ENCODE assay signal across 27 cellular contexts in genomic region chr3:128339491-128340012, GRCh38.
"Had no signal": no experiment of that assay in that cellular context is flagged by ENCODE, and none has a peak within 500 bp of the region (broad histone marks: within the 10 kb centered on the region; RNA-seq: fewer than 3 reads in every experiment).

No MANE protein-coding gene starts in this region.

- DNase-seq: activated CD4-positive, alpha-beta T cell treated with anti-CD3 and anti-CD28 coated beads for 4 hours; activated CD4-positive, alpha-beta T cell treated with anti-CD3 and anti-CD28 coated beads, Interleukin-2, amount 50 U/mL, for 48 hours; activated CD4-positive, CD25-positive, alpha-beta regulatory T cell; activated CD8-positive, alpha-beta memory T cell treated with anti-CD3 and anti-CD28 coated beads, Interleukin-2, amount 50 U/mL, for 48 hours; activated naive CD4-positive, alpha-beta T cell treated with Interleukin-2 at 50 U/mL for 16 hours; activated naive CD8-positive, alpha-beta T cell treated with anti-CD3 and anti-CD28 coated beads, Interleukin-2, amount 10 ng/mL, durations not matched to agents 7 days and 5 days; activated T-cell treated with anti-CD3 and anti-CD28 coated beads, Interleukin-2, amount 50 U/mL, for 4 hours; amniotic stem cell; cerebellar nuclear complex; cortex of kidney; kidney; naive thymus-derived CD8-positive, alpha-beta T cell; right lobe of liver; stimulated activated CD4-positive, alpha-beta T cell treated with anti-CD3 and anti-CD28 coated beads, Interleukin-2, amount 100 ng/mL, for 48 hours; stimulated activated CD8-positive, alpha-beta memory T cell treated with anti-CD3 and anti-CD28 coated beads, Interleukin-4, amount 100 ng/mL, for 48 hours; stimulated activated naive B cell treated with anti-CD40 and anti-IgM and Interleukin-4, amounts not matched to agents 10 μg/mL and 1 μg/mL and 100 μg/mL, for 72 hours; T-cell; upper lobe of left lung had no signal

- H3K27ac Mint-ChIP-seq: activated naive CD8-positive, alpha-beta T cell treated with anti-CD3 and anti-CD28 coated beads, Interleukin-2, amount 10 ng/mL, durations not matched to agents 7 days and 5 days; activated T-helper 2 cell treated with anti-CD3 and anti-CD28 coated beads, Interferon-gamma antibody, Interleukin-2, Interleukin-4, amounts not matched to agents 10 μg/mL and 5 μg/mL and 100 μg/mL, durations not matched to agents 14 hours and 24 hours and 36 hours; stimulated activated naive B cell treated with anti-CD40 and anti-IgM and Interleukin-4, amounts not matched to agents 10 μg/mL and 1 μg/mL and 100 μg/mL, for 72 hours; T-cell; T-helper 2 cell treated with Interferon-gamma antibody and Interleukin-4, amounts not matched to agents 5 μg/mL and 100 μg/mL, for 36 hours had no signal

- ATAC-seq: activated T-cell treated with anti-CD3 and anti-CD28 coated beads, Interleukin-2, amount 50 U/mL, for 4 hours; left lobe of liver; naive thymus-derived CD8-positive, alpha-beta T cell; right lobe of liver; stimulated activated naive B cell treated with anti-CD40 and anti-IgM and Interleukin-4, amounts not matched to agents 10 μg/mL and 1 μg/mL and 100 μg/mL, for 72 hours; T-cell had no signal

- H3K9me3 Mint-ChIP-seq: activated naive CD8-positive, alpha-beta T cell treated with anti-CD3 and anti-CD28 coated beads, Interleukin-2, amount 10 ng/mL, durations not matched to agents 7 days and 5 days; activated T-cell treated with anti-CD3 and anti-CD28 coated beads, Interleukin-2, amount 50 U/mL, for 4 hours; activated T-helper 2 cell treated with anti-CD3 and anti-CD28 coated beads, Interferon-gamma antibody, Interleukin-2, Interleukin-4, amounts not matched to agents 10 μg/mL and 5 μg/mL and 100 μg/mL, durations not matched to agents 14 hours and 24 hours and 36 hours; naive thymus-derived CD8-positive, alpha-beta T cell; stimulated activated naive B cell treated with anti-CD40 and anti-IgM and Interleukin-4, amounts not matched to agents 10 μg/mL and 1 μg/mL and 100 μg/mL, for 72 hours; T-cell; T-helper 2 cell treated with Interferon-gamma antibody and Interleukin-4, amounts not matched to agents 5 μg/mL and 100 μg/mL, for 36 hours had no signal

- H3K4me3 Mint-ChIP-seq: activated naive CD8-positive, alpha-beta T cell treated with anti-CD3 and anti-CD28 coated beads, Interleukin-2, amount 10 ng/mL, durations not matched to agents 7 days and 5 days; activated T-cell treated with anti-CD3 and anti-CD28 coated beads, Interleukin-2, amount 50 U/mL, for 4 hours; naive thymus-derived CD8-positive, alpha-beta T cell; stimulated activated naive B cell treated with anti-CD40 and anti-IgM and Interleukin-4, amounts not matched to agents 10 μg/mL and 1 μg/mL and 100 μg/mL, for 72 hours; T-cell; T-helper 2 cell treated with Interferon-gamma antibody and Interleukin-4, amounts not matched to agents 5 μg/mL and 100 μg/mL, for 36 hours had no signal

- H3K27me3 Mint-ChIP-seq: activated naive CD8-positive, alpha-beta T cell treated with anti-CD3 and anti-CD28 coated beads, Interleukin-2, amount 10 ng/mL, durations not matched to agents 7 days and 5 days; naive thymus-derived CD8-positive, alpha-beta T cell; stimulated activated naive B cell treated with anti-CD40 and anti-IgM and Interleukin-4, amounts not matched to agents 10 μg/mL and 1 μg/mL and 100 μg/mL, for 72 hours; T-cell had no signal

- H3K4me1 ChIP-seq: right lobe of liver had no signal

- H3K4me1 Mint-ChIP-seq: activated naive CD8-positive, alpha-beta T cell treated with anti-CD3 and anti-CD28 coated beads, Interleukin-2, amount 10 ng/mL, durations not matched to agents 7 days and 5 days had no signal

- H3K27ac ChIP-seq: epithelial cell of prostate, neutrophil, ovary, right lobe of liver, upper lobe of left lung had no signal

- H3K27me3 ChIP-seq: breast epithelium, neutrophil, ovary, right lobe of liver, upper lobe of left lung had no signal

- H3K36me3 ChIP-seq: breast epithelium, ovary had no signal

- H3K36me3 Mint-ChIP-seq: activated naive CD8-positive, alpha-beta T cell treated with anti-CD3 and anti-CD28 coated beads, Interleukin-2, amount 10 ng/mL, durations not matched to agents 7 days and 5 days had no signal

- H3K4me3 ChIP-seq: breast epithelium, lung, ovary, right lobe of liver, smooth muscle cell, upper lobe of left lung had no signal

- H3K9me3 ChIP-seq: breast epithelium, neutrophil, ovary, right lobe of liver, upper lobe of left lung had no signal
